In the genomic region with DNA sequence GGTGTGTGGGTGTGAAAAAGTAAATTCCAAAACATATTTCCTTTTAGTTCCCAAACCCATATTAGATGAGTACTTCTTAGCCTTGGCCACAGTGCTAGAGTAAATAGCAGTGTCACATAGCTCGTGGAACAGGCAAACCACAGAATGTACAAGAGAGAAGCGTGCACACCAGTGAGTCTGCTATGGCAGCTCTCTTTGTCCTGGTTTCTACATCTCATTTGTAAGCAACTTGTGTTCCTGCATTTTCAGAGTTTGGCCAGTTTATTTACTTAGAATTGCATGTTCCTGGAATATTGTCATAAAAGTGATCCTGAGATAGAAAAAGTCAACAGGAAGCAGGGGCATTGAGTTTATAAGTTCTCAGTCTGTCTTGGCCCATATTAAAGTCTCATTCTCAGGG, we compare ENCODE assay signal across 11 cellular contexts.
DNase-seq lines count a peak whose midpoint lies in the region; ATAC-seq, FAIRE-seq and TF ChIP-seq lines count a peak whose summit lies in the region.
"Had no signal": no experiment of that assay in that cellular context is flagged by ENCODE, and none has a peak within 500 bp of the region (broad histone marks: within the 10 kb centered on the region; RNA-seq: fewer than 3 reads in every experiment).

No MANE protein-coding gene starts in this region.

- H3K27ac ChIP-seq in right atrium auricular region (peak overlapping the region; percentile 21 to 51), astrocyte (ENCODE audit: low read depth, low read length) (peak overlapping the region; percentile 49), muscle layer of duodenum (ENCODE audit: low read length) (peak overlapping the region; percentile 87), upper lobe of right lung (no peak overlapping the region)

- TF ChIP-seq CTCF in right atrium auricular region (IDR thresholded peaks at IDR 0.05), result no peak
- no peak for TF ChIP-seq CTCF in astrocyte (IDR thresholded peaks at IDR 0.05; ENCODE audit: insufficient read depth, low read depth, low read length)
- no peak for TF ChIP-seq CTCF in upper lobe of right lung (IDR thresholded peaks at IDR 0.05)

- H3K27me3 Mint-ChIP-seq in astrocyte (ENCODE audit: low read depth, unreplicated experiment), result no peaks in the 10 kb centered on the region

- H3K36me3 ChIP-seq in right atrium auricular region, result no peaks in the 10 kb centered on the region
- H3K36me3 ChIP-seq in astrocyte (ENCODE audit: insufficient read depth, low read length), result no peaks in the 10 kb centered on the region
- H3K36me3 ChIP-seq in muscle layer of duodenum (ENCODE audit: control insufficient read depth in 1 of 2, insufficient read depth in 2 of 2, low read length in 2 of 2), result no peaks in the 10 kb centered on the region
- peaks cover 4% of the 10 kb centered on the region for H3K36me3 ChIP-seq in upper lobe of right lung

- H3K79me2 ChIP-seq in astrocyte (ENCODE audit: insufficient read depth, low read length), result no peaks in the 10 kb centered on the region

- H3K4me1 ChIP-seq in right atrium auricular region, result peaks cover 0 to 84% of the 10 kb centered on the region in 2 donors
- H3K4me1 ChIP-seq in astrocyte (ENCODE audit: insufficient read depth, low read length), result peaks cover 63% of the 10 kb centered on the region
- H3K4me1 ChIP-seq in muscle layer of duodenum (ENCODE audit: control insufficient read depth in 1 of 2, insufficient read depth in 2 of 2, low read length in 2 of 2), result peaks cover 56% of the 10 kb centered on the region in 2 donors
- H3K4me1 ChIP-seq in upper lobe of right lung, result peaks cover 83% of the 10 kb centered on the region

- H3K4me2 ChIP-seq in astrocyte (ENCODE audit: low read length), result no peak overlapping the region

- H3K4me3 Mint-ChIP-seq in astrocyte (ENCODE audit: unreplicated experiment), result no peak overlapping the region

- peaks cover 17% of the 10 kb centered on the region for H3K4me1 Mint-ChIP-seq in astrocyte (ENCODE audit: low read depth, unreplicated experiment)

- no peaks in the 10 kb centered on the region for H4K20me1 ChIP-seq in astrocyte (ENCODE audit: insufficient read depth, low read length)

- H3K4me3 ChIP-seq in right atrium auricular region (no peak overlapping the region), astrocyte (ENCODE audit: insufficient read depth, low read depth, low read length) (no peak overlapping the region), muscle layer of duodenum (ENCODE audit: low read depth in 1 of 2, low read length in 2 of 2) (no peak overlapping the region), upper lobe of right lung (no peak overlapping the region)

- H3K36me3 Mint-ChIP-seq in astrocyte (ENCODE audit: low read depth, unreplicated experiment), result peaks cover 14% of the 10 kb centered on the region

- DNase-seq in right atrium auricular region (ENCODE audit: low spot score) (no peak), left cardiac atrium (no peak), astrocyte (ENCODE audit: low read depth) (peak; percentile 92), upper lobe of right lung (no peak), SHP77 (lab: John Stamatoyannopoulos, UW) (no peak), C1 segment of cervical spinal cord (lab: John Stamatoyannopoulos, UW) (no peak)
- DNase-seq in stimulated activated CD4-positive, alpha-beta T cell treated with anti-CD3 and anti-CD28 coated beads, Interleukin-2, amount 100 ng/mL, for 24 hours, result no peak
- DNase-seq: DMS 273 treated with DMSO at 0.1 percent for 48 hours, head of caudate nucleus had no signal

- no peak overlapping the region for H3K9ac ChIP-seq in astrocyte (ENCODE audit: low read length)

- H3K9me3 ChIP-seq in right atrium auricular region, result no peaks in the 10 kb centered on the region
- H3K9me3 ChIP-seq in astrocyte (ENCODE audit: insufficient read depth, low read depth, low read length), result no peaks in the 10 kb centered on the region
- H3K9me3 ChIP-seq in muscle layer of duodenum (ENCODE audit: control insufficient read depth in 1 of 2, low read length in 2 of 2), result no peaks in the 10 kb centered on the region
- no peaks in the 10 kb centered on the region for H3K9me3 ChIP-seq in upper lobe of right lung

- no peak for FAIRE-seq in astrocyte (lab: Jason Lieb, UNC)
- FAIRE-seq: bronchial epithelial cell had no signal

- H2AFZ ChIP-seq in astrocyte (ENCODE audit: low read depth, low read length), result no peak overlapping the region

- H3K27ac Mint-ChIP-seq in astrocyte (ENCODE audit: unreplicated experiment), result no peak overlapping the region

- intact Hi-C loops in left cardiac atrium (cut with DNase I) (loop anchor here (5.0 to 10.0 kb wide), 2 partner anchors 79 to 141 kb away; partner anchors contain the start of gene DHRS3 (in 2 of the 2)), upper lobe of right lung (cut with DNase I) (no loop called here)

- H3K9me3 Mint-ChIP-seq in astrocyte (ENCODE audit: unreplicated experiment), result peaks cover 4% of the 10 kb centered on the region

- H3K27me3 ChIP-seq in right atrium auricular region (no peaks in the 10 kb centered on the region), astrocyte (ENCODE audit: insufficient read depth, low read length) (no peaks in the 10 kb centered on the region), muscle layer of duodenum (ENCODE audit: low read depth, low read length) (no peaks in the 10 kb centered on the region), upper lobe of right lung (no peaks in the 10 kb centered on the region)

- no peak for ATAC-seq in left cardiac atrium
- peak; percentile 53 for ATAC-seq in upper lobe of right lung
